In genomic region chr6:136611133-136611532, GRCh38 we compare ENCODE assay signal across 19 cellular contexts.
A peak's percentile ranks its signal among the peaks of the same experiment; 100 is the strongest.
DNase-seq lines count a peak whose midpoint lies in the region; ATAC-seq, FAIRE-seq and TF ChIP-seq lines count a peak whose summit lies in the region.
"Had no signal": no experiment of that assay in that cellular context is flagged by ENCODE, and none has a peak within 500 bp of the region (broad histone marks: within the 10 kb centered on the region; RNA-seq: fewer than 3 reads in every experiment).

No MANE protein-coding gene starts in this region.

- ATAC-seq in IMR-90 (ENCODE audit: low read depth) (no peak), HepG2 (no peak)
- ATAC-seq in activated T-helper 17 cell treated with anti-CD3 and anti-CD28 coated beads, Interleukin-2, amount 50 U/mL, for 72 hours (replicated peaks), result no peak

- H3K4me1 ChIP-seq in ACC112 (ENCODE audit: control insufficient read depth, insufficient read depth, low read length, unreplicated experiment), result peaks cover 74% of the 10 kb centered on the region
- peaks cover 22% of the 10 kb centered on the region for H3K4me1 ChIP-seq in IMR-90 (ENCODE audit: control insufficient read depth, insufficient read depth, low read length)
- H3K4me1 ChIP-seq in left ventricle myocardium inferior, result peaks cover 22% of the 10 kb centered on the region
- H3K4me1 ChIP-seq in HepG2 (ENCODE audit: insufficient read depth, low read length), result no peaks in the 10 kb centered on the region

- no peaks in the 10 kb centered on the region for H3K27me3 Mint-ChIP-seq in activated T-helper 17 cell treated with anti-CD3 and anti-CD28 coated beads, Interleukin-2, amount 50 U/mL, for 72 hours
- no peaks in the 10 kb centered on the region for H3K27me3 Mint-ChIP-seq in osteocyte (ENCODE audit: unreplicated experiment)
- H3K27me3 Mint-ChIP-seq: CD4-positive, alpha-beta memory T cell had no signal

- H3K36me3 ChIP-seq in ACC112 (ENCODE audit: insufficient read depth, low read length) (no peaks in the 10 kb centered on the region), IMR-90 (ENCODE audit: control insufficient read depth, insufficient read depth, low read length) (0 out of 2 replicates have a peak, but pooled peaks cover 2% of the 10 kb centered on the region), left ventricle myocardium inferior (peaks cover 22% of the 10 kb centered on the region), HepG2 (replicated peaks in 1 of 2; ENCODE audit: control insufficient read depth in 1 of 2, insufficient read depth in 2 of 2, low read length in 2 of 2) (no peaks in the 10 kb centered on the region)
- H3K36me3 ChIP-seq: HAP-1 had no signal

- H4K8ac ChIP-seq in IMR-90 (ENCODE audit: low read depth in 2 of 2, low read length in 2 of 2), result peak overlapping the region; percentile 41 to 92; a peak in 3 of 4 replicates

- H3K36me3 Mint-ChIP-seq in activated T-helper 17 cell treated with anti-CD3 and anti-CD28 coated beads, Interleukin-2, amount 50 U/mL, for 72 hours (ENCODE audit: low read depth), result peaks cover 77% of the 10 kb centered on the region
- H3K36me3 Mint-ChIP-seq in osteocyte (ENCODE audit: unreplicated experiment), result no peaks in the 10 kb centered on the region

- H3K27me3 ChIP-seq in ACC112 (ENCODE audit: insufficient read depth, low read length), result no peaks in the 10 kb centered on the region
- no peaks in the 10 kb centered on the region for H3K27me3 ChIP-seq in IMR-90 (ENCODE audit: control insufficient read depth, insufficient read depth, low read length)
- no peaks in the 10 kb centered on the region for H3K27me3 ChIP-seq in left ventricle myocardium inferior (ENCODE audit: low read depth)
- H3K27me3 ChIP-seq in HepG2 (ENCODE audit: control insufficient read depth in 1 of 2, insufficient read depth in 2 of 2, low read length in 2 of 2), result no peaks in the 10 kb centered on the region

- peak overlapping the region; percentile 84; the same call in 1 of the 2 replicates for H2BK20ac ChIP-seq in IMR-90 (ENCODE audit: low read depth, low read length)

- peak overlapping the region; percentile 94 for H2BK5ac ChIP-seq in IMR-90 (ENCODE audit: low read depth, low read length, poor library complexity, severe bottlenecking)

- TF ChIP-seq EP300 in HepG2 (IDR thresholded peaks at IDR 0.05; ENCODE audit: low read depth in 2 of 2, low read length in 2 of 2) (no peak), HepG2 (CRISPR knock-in tag; IDR thresholded peaks at IDR 0.05; ENCODE audit: borderline replicate concordance) (no peak)

- dilution Hi-C loops in IMR-90 (cut with HindIII; ENCODE audit: low sequenced_read_pairs, unreplicated experiment), result no loop called here

- no peaks in the 10 kb centered on the region for H3K9me3 Mint-ChIP-seq in activated T-helper 17 cell treated with anti-CD3 and anti-CD28 coated beads, Interleukin-2, amount 50 U/mL, for 72 hours
- no peaks in the 10 kb centered on the region for H3K9me3 Mint-ChIP-seq in osteocyte (ENCODE audit: unreplicated experiment)
- H3K9me3 Mint-ChIP-seq: CD4-positive, alpha-beta memory T cell had no signal

- no peak overlapping the region; the same call in 1 of the 2 replicates for H3K14ac ChIP-seq in IMR-90 (replicated peaks; ENCODE audit: low read depth, low read length)

- H2AK9ac ChIP-seq in IMR-90 (replicated peaks; ENCODE audit: low read depth, low read length, poor library complexity), result no peak overlapping the region

- H3K23ac ChIP-seq in IMR-90 (ENCODE audit: low read depth, low read length), result peak overlapping the region; percentile 71; the same call in 1 of the 2 replicates

- POLR2A ChIA-PET in IMR-90 (lab: Charles Lee; ENCODE audit: unreplicated experiment), result no interaction called here
- POLR2A ChIA-PET in HepG2 (lab: Yijun Ruan, JAX), result no interaction called here

- H3K4me1 Mint-ChIP-seq in activated T-helper 17 cell treated with anti-CD3 and anti-CD28 coated beads, Interleukin-2, amount 50 U/mL, for 72 hours, result peaks cover 24% of the 10 kb centered on the region
- peaks cover 59% of the 10 kb centered on the region for H3K4me1 Mint-ChIP-seq in osteocyte (ENCODE audit: unreplicated experiment)

- peak overlapping the region; percentile 51; the same call in 2 of the 3 replicates for H2BK15ac ChIP-seq in IMR-90 (ENCODE audit: low read depth, low read length)

- no peaks in the 10 kb centered on the region for H3K9me3 ChIP-seq in IMR-90 (ENCODE audit: control insufficient read depth, insufficient read depth, low read length)
- H3K9me3 ChIP-seq in left ventricle myocardium inferior (replicated peaks), result no peaks in the 10 kb centered on the region
- no peaks in the 10 kb centered on the region for H3K9me3 ChIP-seq in HepG2 (ENCODE audit: low read length)
- H3K9me3 ChIP-seq: HAP-1 had no signal

- CTCF ChIA-PET in IMR-90 (lab: Yijun Ruan, JAX), result interaction anchor here (0.6 kb wide), 1 partner anchor 17 kb away, joined by 3 read pairs; no protein-coding TSS in a partner anchor
- CTCF ChIA-PET in HepG2 (lab: Yijun Ruan, JAX; ENCODE audit: low intra/inter-chr PET ratio, low total read pairs), result no interaction called here

- peak overlapping the region; percentile 60 for H3K18ac ChIP-seq in IMR-90 (ENCODE audit: low read depth, low read length)

- no peak for FAIRE-seq in HepG2 (lab: Jason Lieb, UNC)

- H3K79me2 ChIP-seq in ACC112 (ENCODE audit: control insufficient read depth, insufficient read depth, low read length, unreplicated experiment), result no peaks in the 10 kb centered on the region
- H3K79me2 ChIP-seq in HepG2 (ENCODE audit: insufficient read depth, low read length), result no peaks in the 10 kb centered on the region

- H3K56ac ChIP-seq in IMR-90 (ENCODE audit: extremely low read depth, insufficient read depth, low read length), result peak overlapping the region; percentile 50

- TF ChIP-seq POLR2A in IMR-90 (IDR thresholded peaks at IDR 0.05; ENCODE audit: low read depth, low read length), result no peak
- TF ChIP-seq POLR2A in HepG2 (IDR thresholded peaks at IDR 0.05; ENCODE audit: insufficient read depth in 1 of 2, low read depth in 2 of 2, low read length in 2 of 2), result no peak

- intact Hi-C loops in IMR-90 (cut with micrococcal nuclease) (loop anchor here (2.0 kb wide), 1 partner anchor 16 kb away; no protein-coding TSS in a partner anchor), left ventricle myocardium inferior (cut with micrococcal nuclease) (no loop called here), HepG2 (cut with micrococcal nuclease; ENCODE audit: unreplicated experiment) (no loop called here)

- no CpG with 5 or more reads among the region's 2 CpGs for WGBS in IMR-90 (ENCODE audit: extremely low coverage in 2 of 2, insufficient read length in 1 of 2), 2 experiments
- 4% methylated on average over 2 of the region's 2 CpGs for WGBS in HepG2 (ENCODE audit: low lambda C conversion rate)

- H3K4me3 ChIP-seq in ACC112 (ENCODE audit: low read depth, low read length) (no peak overlapping the region), IMR-90 (ENCODE audit: insufficient read depth, low read depth, low read length) (no peak overlapping the region), left ventricle myocardium inferior (no peak overlapping the region), HepG2 (replicated peaks in 1 of 3; ENCODE audit: insufficient read depth in 1 of 3, low read depth in 2 of 3, low read length in 3 of 3) (no peak overlapping the region)
- H3K4me3 ChIP-seq: HAP-1 had no signal

- peak overlapping the region; percentile 98; the same call in 1 of the 2 replicates for H2BK120ac ChIP-seq in IMR-90 (ENCODE audit: low read depth, low read length)

- H3K9ac ChIP-seq in IMR-90 (ENCODE audit: low read depth, low read length), result no peak overlapping the region
- H3K9ac ChIP-seq in HepG2 (ENCODE audit: insufficient read depth, low read depth, low read length), result no peak overlapping the region

- TF ChIP-seq CTCF in IMR-90 (conservative IDR thresholded peaks at IDR 0.05; ENCODE audit: low read depth, low read length) (no peak), osteocyte (IDR thresholded peaks at IDR 0.05) (no peak), left ventricle myocardium inferior (IDR thresholded peaks at IDR 0.05; ENCODE audit: borderline replicate concordance) (no peak), HepG2 (CRISPR knock-in tag; IDR thresholded peaks at IDR 0.05) (no peak)

- in situ Hi-C loops in IMR-90 (cut with MboI; ENCODE audit: low sequenced_read_pairs) (no loop called here), HepG2 (cut with HindIII; ENCODE audit: extremely low pct_ligation_motif_present, low pct_unique_long_range_greater_than_20kb) (no loop called here)

- BruUV-seq in IMR-90 (replicated peaks; lab: Mats Ljungman, UMichigan) (no TSS peak), HepG2 (replicated peaks; lab: Mats Ljungman, UMichigan) (no TSS peak)

- peaks cover 3 to 30% of the 10 kb centered on the region in 2 experiments; a peak in 3 of 4 replicates for H3K79me1 ChIP-seq in IMR-90 (ENCODE audit: low read depth in 1 of 2, low read length in 2 of 2)

- TF ChIP-seq RAD21 in IMR-90 (IDR thresholded peaks at IDR 0.05; ENCODE audit: low read length) (no peak), HepG2 (CRISPR knock-in tag; IDR thresholded peaks at IDR 0.05) (no peak)

- peak overlapping the region; percentile 25; the same call in 1 of the 2 replicates for H3K27ac ChIP-seq in ACC112 (ENCODE audit: low read depth, low read length)
- peak overlapping the region; percentile 92 for H3K27ac ChIP-seq in IMR-90 (ENCODE audit: insufficient read depth, low read length)
- H3K27ac ChIP-seq in left ventricle myocardium inferior (replicated peaks), result no peak overlapping the region
- H3K27ac ChIP-seq in HepG2 (ENCODE audit: extremely low read length, insufficient read depth, low read length), result no peak overlapping the region
- H3K27ac ChIP-seq: HL-60 had no signal

- H3K4me3 Mint-ChIP-seq in activated T-helper 17 cell treated with anti-CD3 and anti-CD28 coated beads, Interleukin-2, amount 50 U/mL, for 72 hours, result no peak overlapping the region
- H3K4me3 Mint-ChIP-seq in osteocyte (ENCODE audit: unreplicated experiment), result no peak overlapping the region
- H3K4me3 Mint-ChIP-seq: CD4-positive, alpha-beta memory T cell had no signal

- DNase-seq in IMR-90 (no peak), osteocyte (ENCODE audit: extremely low spot score, unreplicated experiment) (no peak), C1 segment of cervical spinal cord (lab: John Stamatoyannopoulos, UW) (no peak), NCI-H226 (no peak), left ventricle myocardium inferior (no peak), HepG2 (ENCODE audit: low spot score) (no peak)
- DNase-seq: Calu3; CD4-positive, alpha-beta memory T cell; DMS53; KBM-7; NCI-H1048; NCI-H2081 treated with DMSO at 0.1 percent for 48 hours; NCI-H510A treated with DMSO at 0.1 percent for 48 hours; NCI-H82; SHP77 treated with DMSO at 0.1 percent for 48 hours had no signal

- H4K5ac ChIP-seq in IMR-90 (ENCODE audit: low read depth, low read length), result peak overlapping the region; percentile 38; the same call in 1 of the 2 replicates

- H4K20me1 ChIP-seq in IMR-90 (ENCODE audit: insufficient read depth, low read length) (no peaks in the 10 kb centered on the region), HepG2 (ENCODE audit: insufficient read depth, low read length) (no peaks in the 10 kb centered on the region)

- peak overlapping the region; percentile 95; the same call in 1 of the 2 replicates for H3K4ac ChIP-seq in IMR-90 (ENCODE audit: low read depth, low read length)

- no peak overlapping the region for H3K4me2 ChIP-seq in IMR-90 (ENCODE audit: low read depth, low read length)
- no peak overlapping the region for H3K4me2 ChIP-seq in HepG2 (ENCODE audit: low read depth, low read length)

- H2AK5ac ChIP-seq in IMR-90 (ENCODE audit: low read depth, low read length), result no peak overlapping the region

- peaks cover 18% of the 10 kb centered on the region for H3K9me1 ChIP-seq in IMR-90 (ENCODE audit: insufficient read depth, low read length)

- peak overlapping the region; percentile 90 for H4K91ac ChIP-seq in IMR-90 (ENCODE audit: insufficient read depth, low read depth, low read length)

- H3K27ac Mint-ChIP-seq in activated T-helper 17 cell treated with anti-CD3 and anti-CD28 coated beads, Interleukin-2, amount 50 U/mL, for 72 hours, result peak overlapping the region; percentile 36
- H3K27ac Mint-ChIP-seq in osteocyte (ENCODE audit: unreplicated experiment), result peak overlapping the region; percentile 37

- H2AFZ ChIP-seq in ACC112 (ENCODE audit: low read length, unreplicated experiment) (no peak overlapping the region), IMR-90 (replicated peaks; ENCODE audit: low read length, poor library complexity) (no peak overlapping the region), HepG2 (ENCODE audit: low read length) (no peak overlapping the region)

Comparison
In these comparisons a context has a peak if more than half of its experiments do, and no peak if none do; other contexts are left out.
1. H3K27ac ChIP-seq: peak in ACC112 (single experiment) and IMR-90 (single experiment); none in left ventricle myocardium inferior (single experiment) and HepG2 (single experiment).